ENCODE assay signal across 17 cellular contexts in genomic region chr20:37430778-37431460, GRCh38.
DNase-seq lines count a peak whose midpoint lies in the region; FAIRE-seq and TF ChIP-seq lines count a peak whose summit lies in the region.
"Had no signal": no experiment of that assay in that cellular context is flagged by ENCODE, and none has a peak within 500 bp of the region (broad histone marks: within the 10 kb centered on the region; RNA-seq: fewer than 3 reads in every experiment).

No MANE protein-coding gene starts in this region.

- TF ChIP-seq RAD21 in Ishikawa (IDR thresholded peaks at IDR 0.05; ENCODE audit: low read depth): no peak

- DNase-seq in DMS53 (lab: John Stamatoyannopoulos, UW) (peak; percentile 66), NCI-H774 (lab: John Stamatoyannopoulos, UW) (peak; percentile 17), middle frontal gyrus (ENCODE audit: extremely low spot score, low spot score) (peak; percentile 36), kidney glomerular epithelial cell (lab: John Stamatoyannopoulos, UW) (no peak), RCC 7860 (ENCODE audit: low spot score) (no peak)
- DNase-seq in stimulated activated CD4-positive, alpha-beta T cell treated with anti-CD3 and anti-CD28 coated beads, Interleukin-1b, Interleukin-23, amount 100 ng/mL, for 48 hours: no peak
- DNase-seq: BE2C; CD4-positive, alpha-beta memory T cell; GF-D8; MV-4-11; NCI-H1436; NCI-H524 treated with DMSO at 0.1 percent for 48 hours; SW 1271 had no signal

- TF ChIP-seq EP300 in Ishikawa (IDR thresholded peaks at IDR 0.05; ENCODE audit: borderline replicate concordance): no peak

- FAIRE-seq in RCC 7860 (lab: Jason Lieb, UNC): no peak
- FAIRE-seq: D721Med, GM12891, GM18507 had no signal

TF ChIP-seq in Ishikawa, 13 proteins besides CTCF, POLR2A, EP300 and RAD21:
- TF ChIP-seq TCF12 (IDR thresholded peaks at IDR 0.05; ENCODE audit: low read depth) (no peak), REST (IDR thresholded peaks at IDR 0.05; ENCODE audit: low read depth) (peak; percentile 65)
TF ChIP-seq in Ishikawa: peak in this region for 1.

Comparison
In these comparisons a context has a peak if more than half of its experiments do, and no peak if none do; other contexts are left out.
1. DNase-seq: peak in DMS53 (single experiment), NCI-H774 (single experiment) and middle frontal gyrus (single experiment); none in kidney glomerular epithelial cell (single experiment), stimulated activated CD4-positive, alpha-beta T cell treated with anti-CD3 and anti-CD28 coated beads, Interleukin-1b, Interleukin-23, amount 100 ng/mL, for 48 hours (single experiment) and RCC 7860 (single experiment).